Comparison of ENCODE assay signal across 18 cellular contexts in genomic region chrX:130039847-130040246, GRCh38. TPM values are rescaled to one million over a fixed set of nuclear protein-coding genes. Genes with fewer than 3 reads are reported as not detected.
DNase-seq lines count a peak whose midpoint lies in the region; ATAC-seq and TF ChIP-seq lines count a peak whose summit lies in the region.
"Had no signal": no experiment of that assay in that cellular context is flagged by ENCODE, and none has a peak within 500 bp of the region (broad histone marks: within the 10 kb centered on the region; RNA-seq: fewer than 3 reads in every experiment).

No MANE protein-coding gene starts in this region.

- H3K36me3 Mint-ChIP-seq in chondrocyte (ENCODE audit: low read depth): peaks cover 7% of the 10 kb centered on the region

- H2BK20ac ChIP-seq in IMR-90 (ENCODE audit: low read depth, low read length): no peak overlapping the region

- H3K9me3 Mint-ChIP-seq in chondrocyte (ENCODE audit: low read depth): no peaks in the 10 kb centered on the region
- H3K9me3 Mint-ChIP-seq: CD4-positive, CD25-positive, alpha-beta regulatory T cell had no signal

- no peak for TF ChIP-seq CTCF in IMR-90 (conservative IDR thresholded peaks at IDR 0.05; ENCODE audit: low read depth, low read length)
- no peak for TF ChIP-seq CTCF in chondrocyte (IDR thresholded peaks at IDR 0.05)

- no peak overlapping the region for H3K14ac ChIP-seq in IMR-90 (replicated peaks; ENCODE audit: low read depth, low read length)

- H3K27me3 Mint-ChIP-seq in chondrocyte (ENCODE audit: low read depth): no peaks in the 10 kb centered on the region
- H3K27me3 Mint-ChIP-seq: CD4-positive, CD25-positive, alpha-beta regulatory T cell; IgD-negative memory B cell had no signal

- H3K9me1 ChIP-seq in IMR-90 (ENCODE audit: insufficient read depth, low read length): no peaks in the 10 kb centered on the region

- dilution Hi-C loops in IMR-90 (cut with HindIII; ENCODE audit: low sequenced_read_pairs, unreplicated experiment): no loop called here

- CTCF ChIA-PET in IMR-90 (lab: Yijun Ruan, JAX): no interaction called here

- no peak for TF ChIP-seq RAD21 in IMR-90 (IDR thresholded peaks at IDR 0.05; ENCODE audit: low read length)

- WGBS in IMR-90 (ENCODE audit: extremely low coverage in 2 of 2, insufficient read length in 1 of 2), 2 experiments: no CpG with 5 or more reads among the region's 2 CpGs

- no peak overlapping the region for H3K23ac ChIP-seq in IMR-90 (ENCODE audit: low read depth, low read length)

- H2AK9ac ChIP-seq in IMR-90 (replicated peaks; ENCODE audit: low read depth, low read length, poor library complexity): no peak overlapping the region

- H3K4me1 ChIP-seq in IMR-90 (ENCODE audit: control insufficient read depth, insufficient read depth, low read length) (no peaks in the 10 kb centered on the region), SJCRH30 (peaks cover 5% of the 10 kb centered on the region; the same call in 1 of the 2 replicates)

- BruUV-seq in IMR-90 (replicated peaks; lab: Mats Ljungman, UMichigan): no TSS peak

- H3K56ac ChIP-seq in IMR-90 (ENCODE audit: extremely low read depth, insufficient read depth, low read length): no peak overlapping the region

- intact Hi-C loops in IMR-90 (cut with micrococcal nuclease): no loop called here
- intact Hi-C loops in left cardiac atrium (cut with DNase I): no loop called here

- H3K4me1 Mint-ChIP-seq in chondrocyte (ENCODE audit: low read depth): no peaks in the 10 kb centered on the region
- H3K4me1 Mint-ChIP-seq: CD4-positive, CD25-positive, alpha-beta regulatory T cell; IgD-negative memory B cell had no signal

- no peaks in the 10 kb centered on the region for H3K79me1 ChIP-seq in IMR-90 (ENCODE audit: low read depth in 1 of 2, low read length in 2 of 2)

- ATAC-seq in IMR-90 (ENCODE audit: low read depth): peak; percentile 32; the same call in 1 of the 2 replicates
- peak; percentile 57 to 68 for ATAC-seq in left cardiac atrium
- ATAC-seq: PC-3 had no signal

- no peak overlapping the region for H3K4ac ChIP-seq in IMR-90 (ENCODE audit: low read depth, low read length)

- DNase-seq in IMR-90: no peak
- DNase-seq in SJCRH30: peak; percentile 44 to 50
- no peak for DNase-seq in left cardiac atrium
- DNase-seq in myocyte (ENCODE audit: low read depth): peak; percentile 26
- no peak for DNase-seq in NCI-H2171 treated with DMSO at 0.1 percent for 48 hours (lab: John Stamatoyannopoulos, UW)
- no peak for DNase-seq in chondrocyte (ENCODE audit: low spot score)
- DNase-seq in SKM-1 (lab: John Stamatoyannopoulos, UW; ENCODE audit: unreplicated experiment): no peak
- DNase-seq: CD4-positive, CD25-positive, alpha-beta regulatory T cell; DMS79 treated with DMSO at 0.1 percent for 48 hours; Karpas-422; NCI-H1694; NCI-H2081 treated with DMSO at 0.1 percent for 48 hours; NCI-H446; NCI-H526; PC-3; SHP77 treated with DMSO at 0.1 percent for 48 hours; SK-N-SH had no signal

- H3K9me3 ChIP-seq in IMR-90 (ENCODE audit: control insufficient read depth, insufficient read depth, low read length) (no peaks in the 10 kb centered on the region), SJCRH30 (replicated peaks) (no peaks in the 10 kb centered on the region)
- H3K9me3 ChIP-seq: SK-N-SH had no signal

- in situ Hi-C loops in IMR-90 (cut with MboI; ENCODE audit: low sequenced_read_pairs): no loop called here

- H2BK120ac ChIP-seq in IMR-90 (ENCODE audit: low read depth, low read length): no peak overlapping the region

- peaks cover 20% of the 10 kb centered on the region for H3K36me3 ChIP-seq in IMR-90 (ENCODE audit: control insufficient read depth, insufficient read depth, low read length)
- H3K36me3 ChIP-seq in SJCRH30: peaks cover 3% of the 10 kb centered on the region; the same call in 1 of the 2 replicates

- no peak overlapping the region for H3K18ac ChIP-seq in IMR-90 (ENCODE audit: low read depth, low read length)

- no peak overlapping the region for H3K9ac ChIP-seq in IMR-90 (ENCODE audit: low read depth, low read length)
- H3K9ac ChIP-seq: SK-N-SH had no signal

- H2AK5ac ChIP-seq in IMR-90 (ENCODE audit: low read depth, low read length): no peak overlapping the region

- POLR2A ChIA-PET in IMR-90 (lab: Charles Lee; ENCODE audit: unreplicated experiment): no interaction called here

- H3K4me3 ChIP-seq in IMR-90 (ENCODE audit: insufficient read depth, low read depth, low read length): no peak overlapping the region
- no peak overlapping the region for H3K4me3 ChIP-seq in SJCRH30

- no peak overlapping the region for H3K4me2 ChIP-seq in IMR-90 (ENCODE audit: low read depth, low read length)
- H3K4me2 ChIP-seq: SK-N-SH had no signal

- no peak overlapping the region for H3K27ac ChIP-seq in IMR-90 (ENCODE audit: insufficient read depth, low read length)
- H3K27ac ChIP-seq in SJCRH30: no peak overlapping the region

- no peak overlapping the region for H2AFZ ChIP-seq in IMR-90 (replicated peaks; ENCODE audit: low read length, poor library complexity)

- no peak for TF ChIP-seq POLR2A in IMR-90 (IDR thresholded peaks at IDR 0.05; ENCODE audit: low read depth, low read length)

- no peak overlapping the region for H4K8ac ChIP-seq in IMR-90 (ENCODE audit: low read depth in 2 of 2, low read length in 2 of 2)

- H4K5ac ChIP-seq in IMR-90 (ENCODE audit: low read depth, low read length): no peak overlapping the region

- H3K4me3 Mint-ChIP-seq in chondrocyte (ENCODE audit: unreplicated experiment): no peak overlapping the region
- H3K4me3 Mint-ChIP-seq: CD4-positive, CD25-positive, alpha-beta regulatory T cell; IgD-negative memory B cell had no signal

- H4K20me1 ChIP-seq in IMR-90 (ENCODE audit: insufficient read depth, low read length): no peaks in the 10 kb centered on the region

- no peak overlapping the region for H2BK5ac ChIP-seq in IMR-90 (ENCODE audit: low read depth, low read length, poor library complexity, severe bottlenecking)

- H3K27ac Mint-ChIP-seq in chondrocyte (ENCODE audit: unreplicated experiment): no peak overlapping the region
- H3K27ac Mint-ChIP-seq: CD4-positive, CD25-positive, alpha-beta regulatory T cell; IgD-negative memory B cell had no signal

- no peak overlapping the region for H4K91ac ChIP-seq in IMR-90 (ENCODE audit: insufficient read depth, low read depth, low read length)

- no peaks in the 10 kb centered on the region for H3K27me3 ChIP-seq in IMR-90 (ENCODE audit: control insufficient read depth, insufficient read depth, low read length)
- H3K27me3 ChIP-seq in SJCRH30: no peaks in the 10 kb centered on the region

- H2BK15ac ChIP-seq in IMR-90 (ENCODE audit: low read depth, low read length): no peak overlapping the region

TF ChIP-seq in IMR-90, 13 proteins besides CTCF, POLR2A, EP300 and RAD21:
- TF ChIP-seq NFE2L2 (IDR thresholded peaks at IDR 0.05; ENCODE audit: low read depth, low read length) (no peak), MAFK (IDR thresholded peaks at IDR 0.05; ENCODE audit: low read depth, low read length) (no peak), CEBPB (IDR thresholded peaks at IDR 0.05; ENCODE audit: low read depth, low read length) (no peak), RCOR1 (IDR thresholded peaks at IDR 0.05; ENCODE audit: insufficient replicate concordance, low read length) (no peak), SMC3 (IDR thresholded peaks at IDR 0.05; ENCODE audit: low read depth, low read length) (no peak), MAZ (IDR thresholded peaks at IDR 0.05; ENCODE audit: borderline replicate concordance, low read depth, low read length) (no peak)

RNA-seq across cellular contexts. Expression of gene BCORL1, which starts 57.4 kb away (rescaled TPM):
- total RNA-seq in IMR-90 (2012; rRNA removed) (0.28 and 0.54 TPM in 2 replicates), left cardiac atrium (10 to 100 TPM in 1 of 2 donors, 1 to 10 TPM in 1; 7.5 to 11.3 TPM), myocyte (0.94 and 1.5 TPM in 2 replicates), chondrocyte (19.7 to 20.6 TPM (median 20.0 TPM) in 3 replicates)
- 1.6 and 2.1 TPM in 2 replicates for polyA plus RNA-seq in IMR-90 (2012; rRNA removed)
- polyA plus RNA-seq in IMR-90 (2012; cell fraction: cytosol; rRNA removed): 1.1 and 1.4 TPM in 2 replicates
- 2.8 and 3.2 TPM in 2 replicates for polyA plus RNA-seq in IMR-90 (2012; cell fraction: nucleus; rRNA removed; ENCODE audit: low replicate concordance)
- 5.1 and 5.6 TPM in 2 replicates for total RNA-seq in SJCRH30 (2014; rRNA removed; shearing (Covaris generic))
- 4.4 TPM for polyA plus RNA-seq in myocyte (2012)

Comparison
In these comparisons a context has a peak if more than half of its experiments do, and no peak if none do; other contexts are left out.
1. DNase-seq: peak in SJCRH30 (2 of 2) and myocyte (single experiment); none in IMR-90 (single experiment), left cardiac atrium (single experiment), NCI-H2171 treated with DMSO at 0.1 percent for 48 hours (single experiment), chondrocyte (single experiment) and SKM-1 (single experiment).